ENCODE assay signal across 20 cellular contexts in the genomic region with DNA sequence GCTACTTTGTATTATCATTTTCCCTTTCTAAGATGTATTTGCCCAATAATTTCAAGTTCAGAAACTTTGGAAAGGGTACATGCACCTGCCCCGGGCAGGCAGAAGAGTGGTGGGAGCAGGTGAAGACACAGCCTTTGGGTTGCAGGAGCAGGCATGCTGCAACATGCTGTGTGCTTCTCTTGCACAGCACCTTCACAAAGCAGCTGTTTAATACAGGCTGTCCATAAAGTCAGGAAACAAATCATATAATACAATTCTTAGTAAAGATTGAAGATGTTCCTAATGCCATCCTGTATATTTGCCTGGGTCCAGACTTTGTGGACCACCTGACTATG.
DNase-seq lines count a peak whose midpoint lies in the region; ATAC-seq, FAIRE-seq and TF ChIP-seq lines count a peak whose summit lies in the region.
"Had no signal": no experiment of that assay in that cellular context is flagged by ENCODE, and none has a peak within 500 bp of the region (broad histone marks: within the 10 kb centered on the region; RNA-seq: fewer than 3 reads in every experiment).

No MANE protein-coding gene starts in this region.

- ATAC-seq in GM18502 (IDR thresholded peaks at IDR 0.05; ENCODE audit: poor library complexity, unreplicated experiment) (peak; percentile 16), HG02571 (IDR thresholded peaks at IDR 0.05; ENCODE audit: unreplicated experiment) (no peak)

- DNase-seq in OCI-LY7 (ENCODE audit: low spot score) (no peak), endothelial cell of umbilical vein (ENCODE audit: low read depth, low spot score) (peak; percentile 9), DMS153 (lab: John Stamatoyannopoulos, UW) (no peak), NCI-H2081 treated with DMSO at 0.1 percent for 48 hours (lab: John Stamatoyannopoulos, UW) (no peak)
- DNase-seq: activated CD4-positive, alpha-beta T cell treated with anti-CD3 and anti-CD28 coated beads for 1 hour; activated naive CD8-positive, alpha-beta T cell treated with anti-CD3 and anti-CD28 coated beads, Interleukin-2, amount 10 ng/mL, durations not matched to agents 7 days and 5 days; AML-193; DMS53; dorsolateral prefrontal cortex; esophagus squamous epithelium; naive B cell; NCI-H1694 treated with DMSO at 0.1 percent for 48 hours; NCI-H526 treated with DMSO at 0.1 percent for 48 hours had no signal

- H3K4me1 ChIP-seq in BLaER1 treated with 17β-estradiol and CSF1 and Interleukin-3, amounts not matched to agents 10 nM and 100 nM, result peaks cover 0 to 62% (median 14%) of the 10 kb centered on the region in 10 experiments; a peak in 15 of 20 replicates
- H3K4me1 ChIP-seq in OCI-LY7 (ENCODE audit: insufficient read depth, low read length, poor library complexity, severe bottlenecking) (peaks cover 12% of the 10 kb centered on the region), endothelial cell of umbilical vein (ENCODE audit: control insufficient read depth, extremely low read depth, insufficient read depth, low read length) (peaks cover 18% of the 10 kb centered on the region)

- BruUV-seq in OCI-LY7 (replicated peaks; lab: Mats Ljungman, UMichigan), result no TSS peak
- BruUV-seq in endothelial cell of umbilical vein (replicated peaks; lab: Mats Ljungman, UMichigan), result no TSS peak

- dilution Hi-C loops in endothelial cell of umbilical vein (cut with MboI; ENCODE audit: extremely low pct_ligation_motif_present, low sequenced_read_pairs), result no loop called here

- no peaks in the 10 kb centered on the region for H4K20me1 ChIP-seq in BLaER1 treated with 17β-estradiol and CSF1 and Interleukin-3, amounts not matched to agents 10 nM and 100 nM
- H4K20me1 ChIP-seq in OCI-LY7 (ENCODE audit: insufficient read depth, low read length) (no peaks in the 10 kb centered on the region), endothelial cell of umbilical vein (replicated peaks; ENCODE audit: control insufficient read depth, extremely low read depth, insufficient read depth, low read length) (no peaks in the 10 kb centered on the region)

- TF ChIP-seq CTCF in OCI-LY7 (conservative IDR thresholded peaks at IDR 0.05; ENCODE audit: low read length), result no peak
- TF ChIP-seq CTCF in endothelial cell of umbilical vein (IDR thresholded peaks at IDR 0.05; ENCODE audit: extremely low read depth in 1 of 2, insufficient read depth in 1 of 2, low read depth in 1 of 2, low read length in 2 of 2), result no peak

- no peaks in the 10 kb centered on the region for H3K9me2 ChIP-seq in OCI-LY7 (ENCODE audit: insufficient read depth, low read length)

- H3K27ac ChIP-seq in BLaER1 treated with 17β-estradiol and CSF1 and Interleukin-3, amounts not matched to agents 10 nM and 100 nM, result peak overlapping the region in 2 of 11 experiments; percentile 54 to 59; a peak in 2 of 22 replicates
- H3K27ac ChIP-seq in OCI-LY7 (ENCODE audit: low read depth, low read length, poor library complexity, severe bottlenecking), result no peak overlapping the region
- no peak overlapping the region for H3K27ac ChIP-seq in endothelial cell of umbilical vein (ENCODE audit: insufficient read depth, low read depth, low read length)
- H3K27ac ChIP-seq: dorsolateral prefrontal cortex, esophagus squamous epithelium had no signal

- H3K4me3 ChIP-seq in BLaER1 treated with 17β-estradiol and CSF1 and Interleukin-3, amounts not matched to agents 10 nM and 100 nM, result no peak overlapping the region
- no peak overlapping the region for H3K4me3 ChIP-seq in OCI-LY7 (ENCODE audit: low read depth, low read length, poor library complexity, severe bottlenecking)
- no peak overlapping the region for H3K4me3 ChIP-seq in endothelial cell of umbilical vein (replicated peaks in 1 of 3; ENCODE audit: insufficient read depth in 1 of 3, low read depth in 1 of 3, low read length in 3 of 3)
- H3K4me3 ChIP-seq: dorsolateral prefrontal cortex, esophagus squamous epithelium, lung, skin epidermis had no signal

- H3K9ac ChIP-seq in BLaER1 treated with 17β-estradiol and CSF1 and Interleukin-3, amounts not matched to agents 10 nM and 100 nM, result no peak overlapping the region; a peak in 1 of 22 replicates
- H3K9ac ChIP-seq in endothelial cell of umbilical vein (replicated peaks; ENCODE audit: extremely low read depth, insufficient read depth, low read length), result no peak overlapping the region

- POLR2A ChIA-PET in OCI-LY7 (lab: Charles Lee), result interaction anchor here (1.1 kb wide), 1 partner anchor 9 kb away, joined by 4 read pairs; no protein-coding TSS in a partner anchor
- POLR2A ChIA-PET in endothelial cell of umbilical vein (lab: Charles Lee), result no interaction called here

- no peaks in the 10 kb centered on the region for H3K9me1 ChIP-seq in endothelial cell of umbilical vein (replicated peaks; ENCODE audit: control insufficient read depth, extremely low read depth, insufficient read depth, low read length)

- no peak for TF ChIP-seq POLR2A in endothelial cell of umbilical vein (IDR thresholded peaks at IDR 0.05; ENCODE audit: low read depth, low read length)

- H3K4me2 ChIP-seq in BLaER1 treated with 17β-estradiol and CSF1 and Interleukin-3, amounts not matched to agents 10 nM and 100 nM, result peak overlapping the region in 7 of 11 experiments; percentile 8 to 82 (median 59); a peak in 11 of 22 replicates
- H3K4me2 ChIP-seq in OCI-LY7 (ENCODE audit: low read length) (peak overlapping the region; percentile 17; the same call in 1 of the 2 replicates), endothelial cell of umbilical vein (ENCODE audit: insufficient read depth, low read length) (no peak overlapping the region)

- CTCF ChIA-PET in OCI-LY7 (lab: Charles Lee; ENCODE audit: unreplicated experiment), result interaction anchor here (0.9 kb wide), 1 partner anchor 71 kb away, joined by 3 read pairs; no protein-coding TSS in a partner anchor
- CTCF ChIA-PET in endothelial cell of umbilical vein (lab: Charles Lee), result no interaction called here

- H3K79me2 ChIP-seq in OCI-LY7 (ENCODE audit: insufficient read depth, low read depth, low read length), result no peaks in the 10 kb centered on the region
- no peaks in the 10 kb centered on the region for H3K79me2 ChIP-seq in endothelial cell of umbilical vein (ENCODE audit: control insufficient read depth, insufficient read depth, low read length)

- no peak for FAIRE-seq in endothelial cell of umbilical vein (lab: Jason Lieb, UNC)
- FAIRE-seq: H54, islet of Langerhans had no signal

- H3K36me3 ChIP-seq in BLaER1 treated with 17β-estradiol and CSF1 and Interleukin-3, amounts not matched to agents 10 nM and 100 nM, result no peaks in the 10 kb centered on the region
- H3K36me3 ChIP-seq in OCI-LY7 (ENCODE audit: insufficient read depth, low read length), result no peaks in the 10 kb centered on the region
- H3K36me3 ChIP-seq in endothelial cell of umbilical vein (ENCODE audit: control insufficient read depth in 2 of 2, extremely low read depth in 1 of 2, insufficient read depth in 2 of 2, low read length in 2 of 2), result no peaks in the 10 kb centered on the region
- H3K36me3 ChIP-seq: esophagus squamous epithelium had no signal

- H2AFZ ChIP-seq in OCI-LY7 (ENCODE audit: low read length), result peak overlapping the region; percentile 80; the same call in 1 of the 2 replicates
- no peak overlapping the region for H2AFZ ChIP-seq in endothelial cell of umbilical vein (ENCODE audit: low read depth, low read length)

- intact Hi-C loops in OCI-LY7 (cut with micrococcal nuclease; ENCODE audit: unreplicated experiment) (no loop called here), endothelial cell of umbilical vein (cut with micrococcal nuclease) (no loop called here)

- H3K27me3 ChIP-seq in BLaER1 treated with 17β-estradiol and CSF1 and Interleukin-3, amounts not matched to agents 10 nM and 100 nM, result no peaks in the 10 kb centered on the region
- H3K27me3 ChIP-seq in endothelial cell of umbilical vein (ENCODE audit: control insufficient read depth in 2 of 2, insufficient read depth in 2 of 2, low read length in 2 of 2), result no peaks in the 10 kb centered on the region

- H3K9me3 ChIP-seq in BLaER1 treated with 17β-estradiol and CSF1 and Interleukin-3, amounts not matched to agents 10 nM and 100 nM (replicated peaks in 1 of 11), result no peaks in the 10 kb centered on the region
- H3K9me3 ChIP-seq in OCI-LY7 (ENCODE audit: low read length), result no peaks in the 10 kb centered on the region
- no peaks in the 10 kb centered on the region for H3K9me3 ChIP-seq in endothelial cell of umbilical vein (replicated peaks; ENCODE audit: control insufficient read depth, insufficient read depth, low read length)
- H3K9me3 ChIP-seq: esophagus squamous epithelium had no signal

TF ChIP-seq in endothelial cell of umbilical vein, 7 proteins besides CTCF, POLR2A, EP300 and RAD21:
- TF ChIP-seq, protein P1, sequence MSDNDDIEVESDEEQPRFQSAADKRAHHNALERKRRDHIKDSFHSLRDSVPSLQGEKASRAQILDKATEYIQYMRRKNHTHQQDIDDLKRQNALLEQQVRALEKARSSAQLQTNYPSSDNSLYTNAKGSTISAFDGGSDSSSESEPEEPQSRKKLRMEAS (IDR thresholded peaks at IDR 0.05; ENCODE audit: insufficient read depth, insufficient read length), result no peak
- TF ChIP-seq JUN (IDR thresholded peaks at IDR 0.05; ENCODE audit: borderline replicate concordance, insufficient read depth, insufficient read length, low read depth), result no peak
- TF ChIP-seq EZH2 (IDR thresholded peaks at IDR 0.05; ENCODE audit: borderline replicate concordance, low read depth, low read length, severe bottlenecking), result no peak
- TF ChIP-seq GATA2 (IDR thresholded peaks at IDR 0.05; ENCODE audit: insufficient read depth, insufficient read length, low read depth, low read length), result no peak
- no peak for TF ChIP-seq FOS (IDR thresholded peaks at IDR 0.05; ENCODE audit: borderline replicate concordance, insufficient read depth, low read length)
- TF ChIP-seq POLR2AphosphoS5 (IDR thresholded peaks at IDR 0.05; ENCODE audit: insufficient read depth, low read depth, low read length), result no peak
- TF ChIP-seq MYC (IDR thresholded peaks at IDR 0.05; ENCODE audit: low read depth, low read length), result no peak
